Comparison of ENCODE assay signal across 1 cellular context in the genomic region with DNA sequence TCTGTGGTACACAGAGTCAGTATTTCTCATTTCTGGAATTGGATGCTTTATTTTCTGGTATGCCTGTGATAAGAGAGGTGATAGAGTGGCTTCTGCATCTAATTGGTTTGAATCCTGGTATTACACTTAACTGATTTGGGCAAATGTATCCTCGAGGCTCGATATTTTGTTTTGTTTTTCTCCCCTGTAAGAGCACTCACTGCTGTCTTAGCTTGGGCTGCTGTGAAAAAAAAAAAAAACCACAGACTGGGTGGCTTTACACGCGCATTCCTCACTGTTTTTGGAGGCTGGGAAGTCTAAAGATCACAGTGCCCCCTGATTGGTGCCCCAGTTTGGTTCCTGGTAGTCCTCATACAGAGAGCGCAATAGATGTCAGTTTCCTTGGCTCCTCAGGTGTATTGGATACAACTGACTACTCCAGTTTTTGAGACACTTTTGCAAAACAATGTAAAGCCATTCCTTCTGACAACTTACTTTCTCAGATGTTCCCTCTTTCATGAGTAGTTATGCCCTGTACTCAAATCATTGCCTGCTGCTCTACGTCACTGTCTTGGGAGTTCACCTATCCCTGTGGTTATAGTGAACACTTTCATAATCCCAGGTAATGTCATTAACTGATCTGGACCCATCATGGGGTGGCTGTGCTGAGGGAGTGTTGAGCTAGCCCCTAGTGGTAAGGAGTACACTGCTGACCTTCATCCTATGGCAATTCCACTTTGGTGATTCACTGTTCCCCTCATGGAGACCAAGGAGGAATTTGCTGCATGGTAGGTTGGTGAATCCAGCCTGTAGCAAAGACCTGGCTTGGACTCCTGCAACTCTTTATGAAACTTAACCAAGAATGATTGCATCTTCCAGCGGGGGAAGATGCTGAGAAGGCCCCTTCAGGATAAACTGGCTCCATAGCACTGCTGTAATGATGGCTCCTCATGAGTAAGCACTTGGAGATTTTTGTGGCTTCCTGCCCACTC.
TF ChIP-seq lines count a peak whose summit lies in the region.

No MANE protein-coding gene starts in this region.

TF ChIP-seq in HepG2, 621 proteins besides CTCF, POLR2A, EP300 and RAD21 (continued from another document and continues in another):
- TF ChIP-seq, protein P1, sequence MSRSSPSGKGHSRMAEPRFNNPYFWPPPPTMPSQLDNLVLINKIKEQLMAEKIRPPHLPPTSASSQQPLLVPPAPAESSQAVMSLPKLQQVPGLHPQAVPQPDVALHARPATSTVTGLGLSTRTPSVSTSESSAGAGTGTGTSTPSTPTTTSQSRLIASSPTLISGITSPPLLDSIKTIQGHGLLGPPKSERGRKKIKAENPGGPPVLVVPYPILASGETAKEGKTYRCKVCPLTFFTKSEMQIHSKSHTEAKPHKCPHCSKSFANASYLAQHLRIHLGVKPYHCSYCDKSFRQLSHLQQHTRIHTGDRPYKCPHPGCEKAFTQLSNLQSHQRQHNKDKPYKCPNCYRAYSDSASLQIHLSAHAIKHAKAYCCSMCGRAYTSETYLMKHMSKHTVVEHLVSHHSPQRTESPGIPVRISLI (CRISPR knock-in tag; IDR thresholded peaks at IDR 0.05; ENCODE audit: borderline replicate concordance) = peak; percentile 79
- TF ChIP-seq HNF4A (CRISPR knock-in tag; IDR thresholded peaks at IDR 0.05) (0 out of 2 replicates have a peak, but pooled peaks have one; percentile 40), POLR2G (IDR thresholded peaks at IDR 0.05; ENCODE audit: low read depth, low read length) (peak; percentile 32; the same call in 1 of the 2 replicates), ZBTB21 (CRISPR knock-in tag; IDR thresholded peaks at IDR 0.05) (no peak), ZNF672 (CRISPR knock-in tag; IDR thresholded peaks at IDR 0.05) (no peak), KDM6A (CRISPR knock-in tag; IDR thresholded peaks at IDR 0.05; ENCODE audit: low read depth) (0 out of 2 replicates have a peak, but pooled peaks have one; percentile 41), NFRKB (IDR thresholded peaks at IDR 0.05) (no peak), ZNF605 (CRISPR knock-in tag; IDR thresholded peaks at IDR 0.05) (peak; percentile 67; the same call in 1 of the 2 replicates), ZNF556 (CRISPR knock-in tag; IDR thresholded peaks at IDR 0.05; ENCODE audit: borderline replicate concordance) (no peak), SMYD3 (CRISPR knock-in tag; IDR thresholded peaks at IDR 0.05) (0 out of 2 replicates have a peak, but pooled peaks have one; percentile 50), RXRA (CRISPR knock-in tag; IDR thresholded peaks at IDR 0.05) (no peak), NFE2L2 (IDR thresholded peaks at IDR 0.05; ENCODE audit: low read length) (no peak), NCOA5 (CRISPR knock-in tag; IDR thresholded peaks at IDR 0.05) (0 out of 2 replicates have a peak, but pooled peaks have one; percentile 19), ZNF749 (CRISPR knock-in tag; IDR thresholded peaks at IDR 0.05; ENCODE audit: borderline replicate concordance) (no peak), TBP (CRISPR knock-in tag; IDR thresholded peaks at IDR 0.05) (no peak), ZNF614 (CRISPR knock-in tag; IDR thresholded peaks at IDR 0.05; ENCODE audit: borderline replicate concordance) (0 out of 2 replicates have a peak, but pooled peaks have one; percentile 21), MAFK (conservative IDR thresholded peaks at IDR 0.05 in 1 of 2, IDR thresholded peaks at IDR 0.05 in 1 of 2; ENCODE audit: low read length in 2 of 2) (no peak), MAFG (CRISPR knock-in tag; IDR thresholded peaks at IDR 0.05) (no peak), ZNF644 (CRISPR knock-in tag; IDR thresholded peaks at IDR 0.05; ENCODE audit: low read depth) (peak; percentile 64; the same call in 1 of the 2 replicates), ADNP (CRISPR knock-in tag; IDR thresholded peaks at IDR 0.05) (no peak), ZNF33A (CRISPR knock-in tag; IDR thresholded peaks at IDR 0.05; ENCODE audit: borderline replicate concordance) (no peak), TOPORS (CRISPR knock-in tag; IDR thresholded peaks at IDR 0.05) (peak; percentile 64; the same call in 1 of the 2 replicates), ZNF616 (CRISPR knock-in tag; IDR thresholded peaks at IDR 0.05; ENCODE audit: low read depth) (no peak), CHD2 (IDR thresholded peaks at IDR 0.05; ENCODE audit: low read depth, low read length) (no peak), ZNF720 (CRISPR knock-in tag; IDR thresholded peaks at IDR 0.05) (peak; percentile 83; the same call in 1 of the 2 replicates), FOSL2 (CRISPR knock-in tag; IDR thresholded peaks at IDR 0.05) (peak; percentile 75), ZBTB42 (CRISPR knock-in tag; IDR thresholded peaks at IDR 0.05) (no peak), KDM4B (CRISPR knock-in tag; IDR thresholded peaks at IDR 0.05) (no peak), ZZZ3 (CRISPR knock-in tag; IDR thresholded peaks at IDR 0.05; ENCODE audit: borderline replicate concordance) (no peak)
- TF ChIP-seq, protein P2, sequence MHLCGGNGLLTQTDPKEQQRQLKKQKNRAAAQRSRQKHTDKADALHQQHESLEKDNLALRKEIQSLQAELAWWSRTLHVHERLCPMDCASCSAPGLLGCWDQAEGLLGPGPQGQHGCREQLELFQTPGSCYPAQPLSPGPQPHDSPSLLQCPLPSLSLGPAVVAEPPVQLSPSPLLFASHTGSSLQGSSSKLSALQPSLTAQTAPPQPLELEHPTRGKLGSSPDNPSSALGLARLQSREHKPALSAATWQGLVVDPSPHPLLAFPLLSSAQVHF (CRISPR knock-in tag; IDR thresholded peaks at IDR 0.05) = no peak
- TF ChIP-seq, protein P3, sequence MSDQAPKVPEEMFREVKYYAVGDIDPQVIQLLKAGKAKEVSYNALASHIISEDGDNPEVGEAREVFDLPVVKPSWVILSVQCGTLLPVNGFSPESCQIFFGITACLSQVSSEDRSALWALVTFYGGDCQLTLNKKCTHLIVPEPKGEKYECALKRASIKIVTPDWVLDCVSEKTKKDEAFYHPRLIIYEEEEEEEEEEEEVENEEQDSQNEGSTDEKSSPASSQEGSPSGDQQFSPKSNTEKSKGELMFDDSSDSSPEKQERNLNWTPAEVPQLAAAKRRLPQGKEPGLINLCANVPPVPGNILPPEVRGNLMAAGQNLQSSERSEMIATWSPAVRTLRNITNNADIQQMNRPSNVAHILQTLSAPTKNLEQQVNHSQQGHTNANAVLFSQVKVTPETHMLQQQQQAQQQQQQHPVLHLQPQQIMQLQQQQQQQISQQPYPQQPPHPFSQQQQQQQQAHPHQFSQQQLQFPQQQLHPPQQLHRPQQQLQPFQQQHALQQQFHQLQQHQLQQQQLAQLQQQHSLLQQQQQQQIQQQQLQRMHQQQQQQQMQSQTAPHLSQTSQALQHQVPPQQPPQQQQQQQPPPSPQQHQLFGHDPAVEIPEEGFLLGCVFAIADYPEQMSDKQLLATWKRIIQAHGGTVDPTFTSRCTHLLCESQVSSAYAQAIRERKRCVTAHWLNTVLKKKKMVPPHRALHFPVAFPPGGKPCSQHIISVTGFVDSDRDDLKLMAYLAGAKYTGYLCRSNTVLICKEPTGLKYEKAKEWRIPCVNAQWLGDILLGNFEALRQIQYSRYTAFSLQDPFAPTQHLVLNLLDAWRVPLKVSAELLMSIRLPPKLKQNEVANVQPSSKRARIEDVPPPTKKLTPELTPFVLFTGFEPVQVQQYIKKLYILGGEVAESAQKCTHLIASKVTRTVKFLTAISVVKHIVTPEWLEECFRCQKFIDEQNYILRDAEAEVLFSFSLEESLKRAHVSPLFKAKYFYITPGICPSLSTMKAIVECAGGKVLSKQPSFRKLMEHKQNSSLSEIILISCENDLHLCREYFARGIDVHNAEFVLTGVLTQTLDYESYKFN (CRISPR knock-in tag; conservative IDR thresholded peaks at IDR 0.05) = peak; percentile 33; the same call in 1 of the 2 replicates
- TF ChIP-seq, protein P4, sequence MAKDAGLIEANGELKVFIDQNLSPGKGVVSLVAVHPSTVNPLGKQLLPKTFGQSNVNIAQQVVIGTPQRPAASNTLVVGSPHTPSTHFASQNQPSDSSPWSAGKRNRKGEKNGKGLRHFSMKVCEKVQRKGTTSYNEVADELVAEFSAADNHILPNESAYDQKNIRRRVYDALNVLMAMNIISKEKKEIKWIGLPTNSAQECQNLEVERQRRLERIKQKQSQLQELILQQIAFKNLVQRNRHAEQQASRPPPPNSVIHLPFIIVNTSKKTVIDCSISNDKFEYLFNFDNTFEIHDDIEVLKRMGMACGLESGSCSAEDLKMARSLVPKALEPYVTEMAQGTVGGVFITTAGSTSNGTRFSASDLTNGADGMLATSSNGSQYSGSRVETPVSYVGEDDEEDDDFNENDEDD (CRISPR knock-in tag; IDR thresholded peaks at IDR 0.05; ENCODE audit: borderline replicate concordance) = no peak
- TF ChIP-seq, protein P5, sequence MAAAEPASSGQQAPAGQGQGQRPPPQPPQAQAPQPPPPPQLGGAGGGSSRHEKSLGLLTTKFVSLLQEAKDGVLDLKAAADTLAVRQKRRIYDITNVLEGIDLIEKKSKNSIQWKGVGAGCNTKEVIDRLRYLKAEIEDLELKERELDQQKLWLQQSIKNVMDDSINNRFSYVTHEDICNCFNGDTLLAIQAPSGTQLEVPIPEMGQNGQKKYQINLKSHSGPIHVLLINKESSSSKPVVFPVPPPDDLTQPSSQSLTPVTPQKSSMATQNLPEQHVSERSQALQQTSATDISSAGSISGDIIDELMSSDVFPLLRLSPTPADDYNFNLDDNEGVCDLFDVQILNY (CRISPR knock-in tag; conservative IDR thresholded peaks at IDR 0.05) = no peak
- TF ChIP-seq, protein P6, sequence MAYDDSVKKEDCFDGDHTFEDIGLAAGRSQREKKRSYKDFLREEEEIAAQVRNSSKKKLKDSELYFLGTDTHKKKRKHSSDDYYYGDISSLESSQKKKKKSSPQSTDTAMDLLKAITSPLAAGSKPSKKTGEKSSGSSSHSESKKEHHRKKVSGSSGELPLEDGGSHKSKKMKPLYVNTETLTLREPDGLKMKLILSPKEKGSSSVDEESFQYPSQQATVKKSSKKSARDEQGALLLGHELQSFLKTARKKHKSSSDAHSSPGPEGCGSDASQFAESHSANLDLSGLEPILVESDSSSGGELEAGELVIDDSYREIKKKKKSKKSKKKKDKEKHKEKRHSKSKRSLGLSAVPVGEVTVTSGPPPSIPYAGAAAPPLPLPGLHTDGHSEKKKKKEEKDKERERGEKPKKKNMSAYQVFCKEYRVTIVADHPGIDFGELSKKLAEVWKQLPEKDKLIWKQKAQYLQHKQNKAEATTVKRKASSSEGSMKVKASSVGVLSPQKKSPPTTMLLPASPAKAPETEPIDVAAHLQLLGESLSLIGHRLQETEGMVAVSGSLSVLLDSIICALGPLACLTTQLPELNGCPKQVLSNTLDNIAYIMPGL (CRISPR knock-in tag; IDR thresholded peaks at IDR 0.05; ENCODE audit: borderline replicate concordance in 1 of 2, low read depth in 1 of 2) = 0 out of 4 replicates have a peak, but pooled peaks of 1 of the 2 experiments have one; percentile 33
- TF ChIP-seq, protein P7, sequence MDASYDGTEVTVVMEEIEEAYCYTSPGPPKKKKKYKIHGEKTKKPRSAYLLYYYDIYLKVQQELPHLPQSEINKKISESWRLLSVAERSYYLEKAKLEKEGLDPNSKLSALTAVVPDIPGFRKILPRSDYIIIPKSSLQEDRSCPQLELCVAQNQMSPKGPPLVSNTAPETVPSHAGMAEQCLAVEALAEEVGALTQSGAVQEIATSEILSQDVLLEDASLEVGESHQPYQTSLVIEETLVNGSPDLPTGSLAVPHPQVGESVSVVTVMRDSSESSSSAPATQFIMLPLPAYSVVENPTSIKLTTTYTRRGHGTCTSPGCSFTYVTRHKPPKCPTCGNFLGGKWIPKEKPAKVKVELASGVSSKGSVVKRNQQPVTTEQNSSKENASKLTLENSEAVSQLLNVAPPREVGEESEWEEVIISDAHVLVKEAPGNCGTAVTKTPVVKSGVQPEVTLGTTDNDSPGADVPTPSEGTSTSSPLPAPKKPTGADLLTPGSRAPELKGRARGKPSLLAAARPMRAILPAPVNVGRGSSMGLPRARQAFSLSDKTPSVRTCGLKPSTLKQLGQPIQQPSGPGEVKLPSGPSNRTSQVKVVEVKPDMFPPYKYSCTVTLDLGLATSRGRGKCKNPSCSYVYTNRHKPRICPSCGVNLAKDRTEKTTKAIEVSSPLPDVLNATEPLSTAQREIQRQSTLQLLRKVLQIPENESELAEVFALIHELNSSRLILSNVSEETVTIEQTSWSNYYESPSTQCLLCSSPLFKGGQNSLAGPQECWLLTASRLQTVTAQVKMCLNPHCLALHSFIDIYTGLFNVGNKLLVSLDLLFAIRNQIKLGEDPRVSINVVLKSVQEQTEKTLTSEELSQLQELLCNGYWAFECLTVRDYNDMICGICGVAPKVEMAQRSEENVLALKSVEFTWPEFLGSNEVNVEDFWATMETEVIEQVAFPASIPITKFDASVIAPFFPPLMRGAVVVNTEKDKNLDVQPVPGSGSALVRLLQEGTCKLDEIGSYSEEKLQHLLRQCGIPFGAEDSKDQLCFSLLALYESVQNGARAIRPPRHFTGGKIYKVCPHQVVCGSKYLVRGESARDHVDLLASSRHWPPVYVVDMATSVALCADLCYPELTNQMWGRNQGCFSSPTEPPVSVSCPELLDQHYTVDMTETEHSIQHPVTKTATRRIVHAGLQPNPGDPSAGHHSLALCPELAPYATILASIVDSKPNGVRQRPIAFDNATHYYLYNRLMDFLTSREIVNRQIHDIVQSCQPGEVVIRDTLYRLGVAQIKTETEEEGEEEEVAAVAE (CRISPR knock-in tag; IDR thresholded peaks at IDR 0.05; ENCODE audit: borderline replicate concordance) = 0 out of 2 replicates have a peak, but pooled peaks have one; percentile 54
- TF ChIP-seq, protein P8, sequence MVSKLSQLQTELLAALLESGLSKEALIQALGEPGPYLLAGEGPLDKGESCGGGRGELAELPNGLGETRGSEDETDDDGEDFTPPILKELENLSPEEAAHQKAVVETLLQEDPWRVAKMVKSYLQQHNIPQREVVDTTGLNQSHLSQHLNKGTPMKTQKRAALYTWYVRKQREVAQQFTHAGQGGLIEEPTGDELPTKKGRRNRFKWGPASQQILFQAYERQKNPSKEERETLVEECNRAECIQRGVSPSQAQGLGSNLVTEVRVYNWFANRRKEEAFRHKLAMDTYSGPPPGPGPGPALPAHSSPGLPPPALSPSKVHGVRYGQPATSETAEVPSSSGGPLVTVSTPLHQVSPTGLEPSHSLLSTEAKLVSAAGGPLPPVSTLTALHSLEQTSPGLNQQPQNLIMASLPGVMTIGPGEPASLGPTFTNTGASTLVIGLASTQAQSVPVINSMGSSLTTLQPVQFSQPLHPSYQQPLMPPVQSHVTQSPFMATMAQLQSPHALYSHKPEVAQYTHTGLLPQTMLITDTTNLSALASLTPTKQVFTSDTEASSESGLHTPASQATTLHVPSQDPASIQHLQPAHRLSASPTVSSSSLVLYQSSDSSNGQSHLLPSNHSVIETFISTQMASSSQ (IDR thresholded peaks at IDR 0.05; ENCODE audit: low read depth) = no peak
- TF ChIP-seq, protein P8 (CRISPR knock-in tag; IDR thresholded peaks at IDR 0.05; ENCODE audit: borderline replicate concordance) = 0 out of 2 replicates have a peak, but pooled peaks have one; percentile 18
